2 cellular contexts compared by ENCODE assay signal in the genomic region with DNA sequence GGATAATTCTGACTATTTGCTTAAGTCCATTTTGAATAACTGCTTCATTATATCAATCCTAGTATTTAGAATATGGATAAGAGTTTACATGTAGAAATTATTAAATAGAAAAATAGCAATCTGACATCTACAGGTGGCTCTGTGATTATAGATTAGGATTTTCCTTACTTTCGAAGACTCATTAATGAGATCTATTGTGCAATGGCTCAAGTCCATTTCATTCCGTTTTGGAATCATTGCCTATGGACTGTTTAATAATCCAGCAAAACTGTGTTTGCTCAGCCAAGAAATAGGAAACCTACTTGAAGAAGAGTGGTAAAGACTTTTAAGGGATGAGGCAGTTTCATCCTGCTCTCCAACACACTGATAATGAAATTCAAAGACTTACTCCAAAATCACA.
TF ChIP-seq lines count a peak whose summit lies in the region.

No MANE protein-coding gene starts in this region.

TF ChIP-seq in HepG2, 621 proteins besides CTCF, POLR2A, EP300 and RAD21:
- TF ChIP-seq, protein P1, sequence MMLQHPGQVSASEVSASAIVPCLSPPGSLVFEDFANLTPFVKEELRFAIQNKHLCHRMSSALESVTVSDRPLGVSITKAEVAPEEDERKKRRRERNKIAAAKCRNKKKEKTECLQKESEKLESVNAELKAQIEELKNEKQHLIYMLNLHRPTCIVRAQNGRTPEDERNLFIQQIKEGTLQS (CRISPR knock-in tag; IDR thresholded peaks at IDR 0.05): no peak
- TF ChIP-seq CEBPB (IDR thresholded peaks at IDR 0.05; ENCODE audit: borderline replicate concordance, low read depth, low read length): peak; percentile 78; the same call in 1 of the 2 replicates

TF ChIP-seq in H1, 55 proteins besides CTCF, POLR2A, EP300 and RAD21:
- TF ChIP-seq, protein P2, sequence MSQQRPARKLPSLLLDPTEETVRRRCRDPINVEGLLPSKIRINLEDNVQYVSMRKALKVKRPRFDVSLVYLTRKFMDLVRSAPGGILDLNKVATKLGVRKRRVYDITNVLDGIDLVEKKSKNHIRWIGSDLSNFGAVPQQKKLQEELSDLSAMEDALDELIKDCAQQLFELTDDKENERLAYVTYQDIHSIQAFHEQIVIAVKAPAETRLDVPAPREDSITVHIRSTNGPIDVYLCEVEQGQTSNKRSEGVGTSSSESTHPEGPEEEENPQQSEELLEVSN (IDR thresholded peaks at IDR 0.05): no peak
- TF ChIP-seq NRF1 (IDR thresholded peaks at IDR 0.05; ENCODE audit: low read depth, low read length) (no peak), SAP30 (IDR thresholded peaks at IDR 0.05; ENCODE audit: insufficient read depth, insufficient replicate concordance, low read length) (no peak)
